Comparison of ENCODE assay signal across 9 cellular contexts in the genomic region with DNA sequence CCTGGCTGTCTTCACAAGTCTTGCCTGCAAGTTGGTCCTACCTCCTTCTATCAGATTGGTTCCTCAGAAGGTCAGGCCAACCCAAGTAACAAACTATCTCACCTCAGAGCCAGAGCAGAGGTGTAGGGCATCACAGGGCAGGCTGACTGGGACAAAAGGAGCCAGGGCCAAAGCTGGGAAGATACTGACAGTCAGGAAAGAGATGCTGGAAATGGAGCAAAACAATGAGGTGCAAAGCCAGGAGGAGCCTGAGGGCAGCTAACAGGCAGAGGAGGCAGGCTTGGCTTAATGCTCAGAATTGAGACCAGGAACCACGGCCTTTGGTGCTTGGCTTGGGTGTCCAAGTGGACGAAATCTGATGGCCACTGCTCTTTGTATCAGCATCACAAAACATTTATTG.
DNase-seq lines count a peak whose midpoint lies in the region; TF ChIP-seq lines count a peak whose summit lies in the region.
"Had no signal": no experiment of that assay in that cellular context is flagged by ENCODE, and none has a peak within 500 bp of the region (broad histone marks: within the 10 kb centered on the region; RNA-seq: fewer than 3 reads in every experiment).

No MANE protein-coding gene starts in this region.

- peak overlapping the region; percentile 88 to 99 (median 97) for H3K4me2 ChIP-seq in BLaER1 treated with 17β-estradiol and CSF1 and Interleukin-3, amounts not matched to agents 10 nM and 100 nM
- H3K4me2 ChIP-seq in Loucy (ENCODE audit: low read depth, low read length, poor library complexity, severe bottlenecking), result peak overlapping the region; percentile 95
- H3K4me2 ChIP-seq in trophoblast cell (ENCODE audit: low read length), result no peak overlapping the region

- H2AK5ac ChIP-seq in trophoblast cell (ENCODE audit: low read length), result no peak overlapping the region

- peaks cover 0 to 20% (median 8%) of the 10 kb centered on the region in 11 experiments; a peak in 12 of 22 replicates for H3K36me3 ChIP-seq in BLaER1 treated with 17β-estradiol and CSF1 and Interleukin-3, amounts not matched to agents 10 nM and 100 nM
- H3K36me3 ChIP-seq in Loucy (ENCODE audit: insufficient read depth, low read length) (no peaks in the 10 kb centered on the region), endodermal cell (ENCODE audit: control insufficient read depth, insufficient read depth, low read length) (no peaks in the 10 kb centered on the region), trophoblast cell (ENCODE audit: control insufficient read depth in 1 of 2, insufficient read depth in 2 of 2, low read length in 2 of 2) (peaks cover 0 to 2% of the 10 kb centered on the region in 2 experiments)

- H4K91ac ChIP-seq in trophoblast cell (ENCODE audit: low read depth, low read length), result no peak overlapping the region

- peak overlapping the region; percentile 8 for H3K14ac ChIP-seq in trophoblast cell (ENCODE audit: low read length)

- H3K18ac ChIP-seq in trophoblast cell (ENCODE audit: low read length), result no peak overlapping the region

- peaks cover 6% of the 10 kb centered on the region for H3K36me3 Mint-ChIP-seq in endodermal cell (ENCODE audit: low read depth)

- no peak overlapping the region for H3K4me3 Mint-ChIP-seq in endodermal cell

- H3K79me2 ChIP-seq in Loucy (ENCODE audit: insufficient read depth, low read length) (peaks cover 92% of the 10 kb centered on the region), trophoblast cell (ENCODE audit: control insufficient read depth, insufficient read depth, low read length, poor library complexity) (peaks cover 18% of the 10 kb centered on the region)

- no peak overlapping the region for H2AFZ ChIP-seq in Loucy (ENCODE audit: low read length)
- peak overlapping the region; percentile 26 for H2AFZ ChIP-seq in trophoblast cell (ENCODE audit: insufficient read depth, low read length, poor library complexity)

- H3K4me1 ChIP-seq in BLaER1 treated with 17β-estradiol and CSF1 and Interleukin-3, amounts not matched to agents 10 nM and 100 nM, result peaks cover 73 to 83% (median 80%) of the 10 kb centered on the region in 10 experiments
- peaks cover 44% of the 10 kb centered on the region for H3K4me1 ChIP-seq in Loucy (ENCODE audit: insufficient read depth, low read length, poor library complexity, severe bottlenecking)
- H3K4me1 ChIP-seq in endodermal cell (ENCODE audit: control insufficient read depth, insufficient read depth, low read length), result peaks cover 16% of the 10 kb centered on the region
- H3K4me1 ChIP-seq in trophoblast cell (ENCODE audit: control insufficient read depth in 1 of 2, insufficient read depth in 2 of 2, low read length in 2 of 2), result peaks cover 30 to 37% of the 10 kb centered on the region in 2 experiments

- H3K9me2 ChIP-seq in Loucy (replicated peaks; ENCODE audit: low read depth, low read length), result no peaks in the 10 kb centered on the region

- 76 to 96% methylated on average over 2 of the region's 2 CpGs for WGBS in endodermal cell (ENCODE audit: insufficient coverage in 1 of 2, insufficient read length in 1 of 2), 2 experiments
- WGBS in trophoblast cell (ENCODE audit: extremely low coverage, insufficient coverage, insufficient read length), result no CpG with 5 or more reads among the region's 2 CpGs

- H2BK5ac ChIP-seq in trophoblast cell (ENCODE audit: low read depth, low read length, poor library complexity), result no peak overlapping the region

- peak overlapping the region in 6 of 11 experiments; percentile 96 to 99 (median 98); a peak in 9 of 22 replicates for H3K9ac ChIP-seq in BLaER1 treated with 17β-estradiol and CSF1 and Interleukin-3, amounts not matched to agents 10 nM and 100 nM
- H3K9ac ChIP-seq in Loucy (ENCODE audit: low read depth, low read length, poor library complexity, severe bottlenecking) (peak overlapping the region; percentile 95), endodermal cell (ENCODE audit: extremely low read depth, low read length, poor library complexity, severe bottlenecking) (no peak overlapping the region), trophoblast cell (ENCODE audit: low read length) (no peak overlapping the region)

- H4K8ac ChIP-seq in trophoblast cell (ENCODE audit: low read depth, low read length), result no peak overlapping the region

- peaks cover 40% of the 10 kb centered on the region for H3K79me1 ChIP-seq in trophoblast cell (ENCODE audit: low read length)

- no peak overlapping the region for H2BK120ac ChIP-seq in trophoblast cell (ENCODE audit: insufficient read depth, low read length, poor library complexity)

- H3F3A ChIP-seq in Loucy (ENCODE audit: low read depth), result no peaks in the 10 kb centered on the region

- H3K27me3 Mint-ChIP-seq in endodermal cell (ENCODE audit: insufficient read depth), result peaks cover 15% of the 10 kb centered on the region

- H2BK12ac ChIP-seq in trophoblast cell (ENCODE audit: low read length), result no peak overlapping the region

- H3K27me3 ChIP-seq in BLaER1 treated with 17β-estradiol and CSF1 and Interleukin-3, amounts not matched to agents 10 nM and 100 nM, result no peaks in the 10 kb centered on the region
- H3K27me3 ChIP-seq in Loucy (ENCODE audit: insufficient read depth, low read length, poor library complexity, severe bottlenecking) (no peaks in the 10 kb centered on the region), endodermal cell (ENCODE audit: control insufficient read depth, insufficient read depth, low read length, poor library complexity, severe bottlenecking) (no peaks in the 10 kb centered on the region), trophoblast cell (ENCODE audit: insufficient read depth, low read length) (no peaks in the 10 kb centered on the region)

- H3K23ac ChIP-seq in trophoblast cell (ENCODE audit: low read length), result no peak overlapping the region

- H3K9me3 Mint-ChIP-seq in endodermal cell, result no peaks in the 10 kb centered on the region

- H3K4me1 Mint-ChIP-seq in endodermal cell, result peaks cover 43% of the 10 kb centered on the region

- DNase-seq in endodermal cell (no peak), trophoblast cell (no peak), SK-N-DZ (ENCODE audit: low spot score) (no peak), AG08395 (ENCODE audit: low spot score) (no peak), SIG-M5 treated with dmso at 0.1 percent for 504 hours (lab: John Stamatoyannopoulos, UW; ENCODE audit: unreplicated experiment) (no peak), T1000 (lab: John Stamatoyannopoulos, UW) (no peak)
- DNase-seq: NCI-H1694 treated with DMSO at 0.1 percent for 48 hours had no signal

- no peak for TF ChIP-seq CTCF in Loucy (conservative IDR thresholded peaks at IDR 0.05; ENCODE audit: low read length)
- no peak for TF ChIP-seq CTCF in endodermal cell (conservative IDR thresholded peaks at IDR 0.05)

- no peak overlapping the region for H4K12ac ChIP-seq in trophoblast cell (ENCODE audit: low read depth, low read length)

- no peaks in the 10 kb centered on the region for H3K9me3 ChIP-seq in BLaER1 treated with 17β-estradiol and CSF1 and Interleukin-3, amounts not matched to agents 10 nM and 100 nM (replicated peaks in 1 of 11)
- H3K9me3 ChIP-seq in Loucy (ENCODE audit: insufficient read depth, low read depth, low read length), result no peaks in the 10 kb centered on the region
- H3K9me3 ChIP-seq in endodermal cell (ENCODE audit: control insufficient read depth, low read length), result no peaks in the 10 kb centered on the region
- no peaks in the 10 kb centered on the region for H3K9me3 ChIP-seq in trophoblast cell (ENCODE audit: insufficient read depth, low read depth, low read length)

- H3K27ac ChIP-seq in BLaER1 treated with 17β-estradiol and CSF1 and Interleukin-3, amounts not matched to agents 10 nM and 100 nM, result peak overlapping the region in 9 of 11 experiments; percentile 95 to 99 (median 98); a peak in 18 of 22 replicates
- H3K27ac ChIP-seq in endodermal cell (ENCODE audit: low read depth, low read length) (no peak overlapping the region), trophoblast cell (ENCODE audit: low read depth, low read length) (peak overlapping the region; percentile 94)

- peak overlapping the region; percentile 87 for H3K27ac Mint-ChIP-seq in endodermal cell

- no peak overlapping the region for H3K4ac ChIP-seq in trophoblast cell (ENCODE audit: low read depth, low read length)

- H4K20me1 ChIP-seq in BLaER1 treated with 17β-estradiol and CSF1 and Interleukin-3, amounts not matched to agents 10 nM and 100 nM, result peaks cover 4 to 50% (median 37%) of the 10 kb centered on the region in 11 experiments; a peak in 16 of 22 replicates
- peaks cover 37% of the 10 kb centered on the region for H4K20me1 ChIP-seq in Loucy (ENCODE audit: insufficient read depth, low read length, poor library complexity, severe bottlenecking)

- no peak overlapping the region for H3K4me3 ChIP-seq in BLaER1 treated with 17β-estradiol and CSF1 and Interleukin-3, amounts not matched to agents 10 nM and 100 nM
- H3K4me3 ChIP-seq in Loucy (ENCODE audit: low read length, poor library complexity, severe bottlenecking) (peak overlapping the region; percentile 87), endodermal cell (ENCODE audit: low read length) (no peak overlapping the region), trophoblast cell (ENCODE audit: low read depth, low read length) (no peak overlapping the region)

Comparison
In these comparisons a context has a peak if more than half of its experiments do, and no peak if none do; other contexts are left out.
1. H3K9ac ChIP-seq: peak in BLaER1 treated with 17β-estradiol and CSF1 and Interleukin-3, amounts not matched to agents 10 nM and 100 nM (6 of 11) and Loucy (single experiment); none in endodermal cell (single experiment) and trophoblast cell (single experiment).